ENCODE assay signal across 7 cellular contexts in genomic region chr15:73982251-73982962, GRCh38. TPM values are rescaled to one million over a fixed set of nuclear protein-coding genes. Genes with fewer than 3 reads are reported as not detected.
DNase-seq lines count a peak whose midpoint lies in the region; ATAC-seq and TF ChIP-seq lines count a peak whose summit lies in the region.

No MANE protein-coding gene starts in this region.

- H3K36me3 ChIP-seq in colonic mucosa = no peaks in the 10 kb centered on the region
- no peaks in the 10 kb centered on the region for H3K36me3 ChIP-seq in transverse colon
- H3K36me3 ChIP-seq in mesendoderm (ENCODE audit: control insufficient read depth, insufficient read depth, low read length) = no peaks in the 10 kb centered on the region

- DNase-seq in RWPE1 (ENCODE audit: low spot score) = no peak
- DNase-seq in colonic mucosa = peak; percentile 60
- peak in 1 of 2 experiments; percentile 53 for DNase-seq in mesothelial cell of epicardium (ENCODE audit: low spot score in 2 of 2, unreplicated experiment in 2 of 2)
- DNase-seq in transverse colon = peak; percentile 75
- DNase-seq in DMS53 treated with DMSO at 0.1 percent for 48 hours (lab: John Stamatoyannopoulos, UW; ENCODE audit: unreplicated experiment) = no peak
- DNase-seq in mesendoderm = no peak

- H3K4me2 ChIP-seq in mesendoderm (ENCODE audit: low read length) = no peak overlapping the region

- H2BK15ac ChIP-seq in mesendoderm (replicated peaks; ENCODE audit: low read depth) = no peak overlapping the region

- H3K18ac ChIP-seq in mesendoderm (ENCODE audit: low read length) = no peak overlapping the region

- in situ Hi-C loops in transverse colon (cut with MboI; ENCODE audit: low pct_ligation_motif_present in 1 of 4, low pct_unique_long_range_greater_than_20kb in 1 of 4, low sequenced_read_pairs in 3 of 4) = loop anchor here in 1 of 4 donors (10.0 kb wide), 1 partner anchor 52 kb away; no protein-coding TSS in a partner anchor

- no peaks in the 10 kb centered on the region for H3K27me3 ChIP-seq in colonic mucosa
- no peaks in the 10 kb centered on the region for H3K27me3 ChIP-seq in transverse colon
- H3K27me3 ChIP-seq in mesendoderm (ENCODE audit: insufficient read depth, low read length, poor library complexity) = no peaks in the 10 kb centered on the region

- no peak overlapping the region for H3K4me3 ChIP-seq in colonic mucosa
- no peak overlapping the region for H3K4me3 ChIP-seq in transverse colon
- no peak overlapping the region for H3K4me3 ChIP-seq in mesendoderm (ENCODE audit: low read length)

- peaks cover 17% of the 10 kb centered on the region for H3K4me1 ChIP-seq in colonic mucosa
- H3K4me1 ChIP-seq in transverse colon = peaks cover 26 to 43% (median 37%) of the 10 kb centered on the region in 4 donors
- H3K4me1 ChIP-seq in mesendoderm (ENCODE audit: control insufficient read depth, low read depth, low read length) = no peaks in the 10 kb centered on the region

- no peaks in the 10 kb centered on the region for H3K79me1 ChIP-seq in mesendoderm (ENCODE audit: low read length)

- no peak for TF ChIP-seq POLR2A in transverse colon (IDR thresholded peaks at IDR 0.05)

- H3K27ac Mint-ChIP-seq in mesothelial cell of epicardium = peak overlapping the region; percentile 96

- H3K23ac ChIP-seq in mesendoderm (ENCODE audit: low read length) = no peak overlapping the region

- peak; percentile 50 for ATAC-seq in GM19452 (IDR thresholded peaks at IDR 0.05; ENCODE audit: unreplicated experiment)

- peaks cover 28% of the 10 kb centered on the region for H3K4me1 Mint-ChIP-seq in mesothelial cell of epicardium

- no peak overlapping the region for H2BK120ac ChIP-seq in mesendoderm (ENCODE audit: low read depth, low read length)

- H3K9me3 ChIP-seq in colonic mucosa (no peaks in the 10 kb centered on the region), transverse colon (no peaks in the 10 kb centered on the region)

- no peak overlapping the region for H4K5ac ChIP-seq in mesendoderm (ENCODE audit: low read length)

- H2AK5ac ChIP-seq in mesendoderm (ENCODE audit: low read length) = no peak overlapping the region

- no peak overlapping the region for H4K8ac ChIP-seq in mesendoderm (ENCODE audit: low read depth, low read length)

- no peak overlapping the region for H3K56ac ChIP-seq in mesendoderm (ENCODE audit: low read length)

- H3K4ac ChIP-seq in mesendoderm (ENCODE audit: low read depth, low read length) = no peak overlapping the region

- H3K9me3 Mint-ChIP-seq in mesothelial cell of epicardium = no peaks in the 10 kb centered on the region

- peak overlapping the region; percentile 38 to 58 for H3K9ac ChIP-seq in colonic mucosa (ENCODE audit: low read depth in 2 of 2, low read length in 2 of 2)
- no peak overlapping the region for H3K9ac ChIP-seq in mesendoderm (ENCODE audit: low read length)

- intact Hi-C loops in colonic mucosa (cut with DNase I) (no loop called here), transverse colon (cut with DNase I; ENCODE audit: low total_unique reads) (no loop called here)

- H3K79me2 ChIP-seq in mesendoderm (ENCODE audit: control insufficient read depth, insufficient read depth, low read length) = no peaks in the 10 kb centered on the region

- H3K27ac ChIP-seq in RWPE1 = peak overlapping the region; percentile 99
- H3K27ac ChIP-seq in colonic mucosa = peak overlapping the region; percentile 68
- peak overlapping the region; percentile 82 to 90 (median 86) for H3K27ac ChIP-seq in transverse colon
- H3K27ac ChIP-seq in mesendoderm (ENCODE audit: low read depth, low read length) = no peak overlapping the region

- peaks cover 6% of the 10 kb centered on the region for H3K27me3 Mint-ChIP-seq in mesothelial cell of epicardium (ENCODE audit: low read depth)

- POLR2A ChIA-PET in RWPE1 (lab: Yijun Ruan, JAX; ENCODE audit: low non-redundant PET) = interaction anchor here (1.3 kb wide), 1 partner anchor 12 kb away, joined by 4 read pairs; the partner anchor contains the start of gene PML

- H3K36me3 Mint-ChIP-seq in mesothelial cell of epicardium = peaks cover 5% of the 10 kb centered on the region

- no peak overlapping the region for H2BK5ac ChIP-seq in mesendoderm (ENCODE audit: low read length)

- WGBS in transverse colon (ENCODE audit: low coverage in 1 of 2), 2 donors = 18% methylated on average over 8 of the region's 8 CpGs; no CpG with 5 or more reads in 1 of the 2 donors
- no CpG with 5 or more reads among the region's 8 CpGs for WGBS in mesendoderm (ENCODE audit: extremely low coverage, insufficient coverage, low lambda C conversion rate)

- TF ChIP-seq CTCF in RWPE1 (conservative IDR thresholded peaks at IDR 0.05; ENCODE audit: low read depth) (no peak), colonic mucosa (IDR thresholded peaks at IDR 0.05) (no peak), mesothelial cell of epicardium (IDR thresholded peaks at IDR 0.05; ENCODE audit: unreplicated experiment) (no peak), transverse colon (IDR thresholded peaks at IDR 0.05) (no peak)

- peak overlapping the region; percentile 42 for H3K4me3 Mint-ChIP-seq in mesothelial cell of epicardium

- TF ChIP-seq EP300 in transverse colon (IDR thresholded peaks at IDR 0.05; ENCODE audit: low read depth) = peak; percentile 65

- CTCF ChIA-PET in RWPE1 (lab: Yijun Ruan, JAX) = interaction anchor here (0.6 to 2.3 kb wide), 4 partner anchors 9 to 1188 kb away, joined by 3 to 8 read pairs (median 4); partner anchors contain the start of gene PML

RNA-seq across cellular contexts. Expression of gene STOML1, which starts 9.7 kb away (rescaled TPM):
- total RNA-seq in colonic mucosa = 10 to 100 TPM in 1 of 2 donors, 1 to 10 TPM in 1; 9.1 to 14.3 TPM
- 11.1 to 13.7 TPM (median 11.9 TPM) in 3 replicates for total RNA-seq in mesothelial cell of epicardium
- 10 to 100 TPM in 1 of 4 donors, 1 to 10 TPM in 2, under 1 TPM in 1; 0.75 to 14.6 (median 4.5) TPM for total RNA-seq in transverse colon
- 1.4 TPM for polyA plus RNA-seq in mesendoderm (2013, experiment 1 of 2)
- 1.5 TPM for polyA plus RNA-seq in mesendoderm (2013, experiment 2 of 2)

RNA-seq across cellular contexts. Expression of gene PML, which starts 12.1 kb away (rescaled TPM):
- total RNA-seq in colonic mucosa = 10 to 100 TPM; 27.0 to 31.3 TPM
- total RNA-seq in mesothelial cell of epicardium = 41.2 to 45.3 TPM (median 43.6 TPM) in 3 replicates
- 100 to 1,000 TPM in 1 of 4 donors, 10 to 100 TPM in 3; 35.1 to 128 (median 70.0) TPM for total RNA-seq in transverse colon
- 20.2 TPM for polyA plus RNA-seq in mesendoderm (2013, experiment 1 of 2)
- 19.6 TPM for polyA plus RNA-seq in mesendoderm (2013, experiment 2 of 2)

RNA-seq across cellular contexts. Expression of gene LOXL1, which starts 56.1 kb away (rescaled TPM):
- 1 to 10 TPM; 2.3 to 6.9 TPM for total RNA-seq in colonic mucosa
- total RNA-seq in mesothelial cell of epicardium = 62.9 to 69.0 TPM (median 68.6 TPM) in 3 replicates
- 1 to 10 TPM in 3 of 4 donors, not detected in 1; 1.8 to 6.8 (median 1.9) TPM for total RNA-seq in transverse colon
- 7.6 TPM for polyA plus RNA-seq in mesendoderm (2013, experiment 1 of 2)
- polyA plus RNA-seq in mesendoderm (2013, experiment 2 of 2) = 7.6 TPM

Comparison
In these comparisons a context has a peak if more than half of its experiments do, and no peak if none do; other contexts are left out.
1. DNase-seq: peak in colonic mucosa (single experiment) and transverse colon (single experiment); none in RWPE1 (single experiment), DMS53 treated with DMSO at 0.1 percent for 48 hours (single experiment) and mesendoderm (single experiment).